8 cellular contexts compared by ENCODE assay signal in genomic region chr9:72476617-72477375, GRCh38. TPM values are rescaled to one million over a fixed set of nuclear protein-coding genes. Genes with fewer than 3 reads are reported as not detected.
DNase-seq lines count a peak whose midpoint lies in the region; ATAC-seq and TF ChIP-seq lines count a peak whose summit lies in the region.

No MANE protein-coding gene starts in this region.

- H3K4me3 ChIP-seq in body of pancreas = no peak overlapping the region

- intact Hi-C loops in body of pancreas (cut with DNase I) = no loop called here

- DNase-seq in EL (peak; percentile 78), RPMI7951 (ENCODE audit: low read depth) (peak; percentile 85), body of pancreas (peak in 3 of 4 donors; percentile 30 to 79 (median 45)), dedifferentiated amniotic fluid mesenchymal stem cell (ENCODE audit: extremely low spot score) (no peak)
- peak; percentile 11 to 16 for DNase-seq in stimulated activated CD4-positive, alpha-beta T cell treated with anti-CD3 and anti-CD28 coated beads, Interleukin-12 subunit alpha, Interleukin-12 subunit beta, amount 100 ng/mL, for 24 hours (ENCODE audit: low read depth in 2 of 2)

- H3K36me3 ChIP-seq in body of pancreas (replicated peaks in 1 of 2; ENCODE audit: insufficient read depth in 1 of 2, low read depth in 2 of 2) = no peaks in the 10 kb centered on the region

- TF ChIP-seq CTCF in body of pancreas (IDR thresholded peaks at IDR 0.05) = no peak

- H3K4me1 ChIP-seq in body of pancreas = peaks cover 28% of the 10 kb centered on the region

- TF ChIP-seq POLR2A in body of pancreas (IDR thresholded peaks at IDR 0.05) = no peak

- no peaks in the 10 kb centered on the region for H3K27me3 ChIP-seq in body of pancreas

- WGBS in body of pancreas, 2 donors = 69 to 70% methylated on average over 2 of the region's 2 CpGs

- no peaks in the 10 kb centered on the region for H3K9me3 ChIP-seq in body of pancreas

- ATAC-seq in body of pancreas (peak; percentile 62), HG03196 (IDR thresholded peaks at IDR 0.05; ENCODE audit: unreplicated experiment) (no peak), GM21717 (IDR thresholded peaks at IDR 0.05; ENCODE audit: unreplicated experiment) (no peak), GM18858 (IDR thresholded peaks at IDR 0.05; ENCODE audit: unreplicated experiment) (no peak)

- peak overlapping the region in 3 of 4 donors; percentile 57 to 73 (median 70) for H3K27ac ChIP-seq in body of pancreas

RNA-seq across cellular contexts. Expression of gene TMC1, which starts 44.6 kb away (rescaled TPM):
- total RNA-seq in RPMI7951 (2014; rRNA removed; shearing (Covaris generic)) = 0.29 TPM in 1 of 2 replicates, not detected in the other
- total RNA-seq in body of pancreas = not detected
